25 cellular contexts compared by ENCODE assay signal in genomic region chr15:46408312-46408711, GRCh38.
"Had no signal": no experiment of that assay in that cellular context is flagged by ENCODE, and none has a peak within 500 bp of the region (broad histone marks: within the 10 kb centered on the region; RNA-seq: fewer than 3 reads in every experiment).

No MANE protein-coding gene starts in this region.

- H3K4me3 Mint-ChIP-seq: activated CD4-positive, alpha-beta T cell treated with anti-CD3 and anti-CD28 coated beads for 36 hours; activated naive CD8-positive, alpha-beta T cell; activated T-cell treated with anti-CD3 and anti-CD28 coated beads, Interleukin-2, amount 50 U/mL, for 72 hours; effector memory CD8-positive, alpha-beta T cell; immature natural killer cell; natural killer cell treated with Interleukin-12 subunit alpha and Interleukin-12 subunit beta and Interleukin-15 and Interleukin-18, amount 100 ng/mL, for 72 hours had no signal

- H3K27me3 ChIP-seq: brain microvascular endothelial cell, gastrocnemius medialis, right lobe of liver, testis had no signal

- H3K27ac ChIP-seq: brain microvascular endothelial cell, gastrocnemius medialis, lower lobe of right lung, right lobe of liver, testis had no signal

- DNase-seq: activated CD4-positive, alpha-beta T cell treated with anti-CD3 and anti-CD28 coated beads for 36 hours; activated CD4-positive, alpha-beta T cell treated with anti-CD3 and anti-CD28 coated beads, Interleukin-2, amount 50 U/mL, for 4 hours; activated CD4-positive, CD25-positive, alpha-beta regulatory T cell; activated naive CD4-positive, alpha-beta T cell; activated T-cell treated with anti-CD3 and anti-CD28 coated beads for 4 hours; activated T-cell treated with anti-CD3 and anti-CD28 coated beads, Interleukin-2, amount 50 U/mL, for 72 hours; brain microvascular endothelial cell; caudate nucleus; cortex of kidney; effector memory CD8-positive, alpha-beta T cell; erythroblast; gastrocnemius medialis; hippocampal formation; immature natural killer cell; kidney; lower lobe of right lung; mesendoderm; posterior cingulate gyrus; right lobe of liver; stimulated activated CD4-positive, alpha-beta T cell treated with anti-CD3 and anti-CD28 coated beads, Interleukin-2, amount 100 ng/mL, for 48 hours; stimulated activated naive CD8-positive, alpha-beta T cell treated with anti-CD3 and anti-CD28 coated beads, Interleukin-15, Interleukin-2, amounts not matched to agents 100 U/mL and 50 U/mL, for 24 hours; testis; trophoblast cell had no signal

- H3K4me3 ChIP-seq: gastrocnemius medialis, lower lobe of right lung, right lobe of liver, testis had no signal

- H3K27me3 Mint-ChIP-seq: activated CD4-positive, alpha-beta T cell treated with anti-CD3 and anti-CD28 coated beads for 36 hours; effector memory CD8-positive, alpha-beta T cell; natural killer cell treated with Interleukin-12 subunit alpha and Interleukin-12 subunit beta and Interleukin-15 and Interleukin-18, amount 100 ng/mL, for 72 hours had no signal

- H3K36me3 Mint-ChIP-seq: activated naive CD8-positive, alpha-beta T cell; immature natural killer cell; natural killer cell treated with Interleukin-12 subunit alpha and Interleukin-12 subunit beta and Interleukin-15 and Interleukin-18, amount 100 ng/mL, for 72 hours had no signal

- H3K27ac Mint-ChIP-seq: activated CD4-positive, alpha-beta T cell treated with anti-CD3 and anti-CD28 coated beads for 36 hours; activated naive CD8-positive, alpha-beta T cell; activated T-cell treated with anti-CD3 and anti-CD28 coated beads, Interleukin-2, amount 50 U/mL, for 72 hours; effector memory CD8-positive, alpha-beta T cell; immature natural killer cell; natural killer cell treated with Interleukin-12 subunit alpha and Interleukin-12 subunit beta and Interleukin-15 and Interleukin-18, amount 100 ng/mL, for 72 hours had no signal

- H3K4me1 Mint-ChIP-seq: activated CD4-positive, alpha-beta T cell treated with anti-CD3 and anti-CD28 coated beads for 36 hours; immature natural killer cell had no signal

- H3K4me1 ChIP-seq: gastrocnemius medialis, lower lobe of right lung, right lobe of liver, testis had no signal

- H3K9me3 ChIP-seq: gastrocnemius medialis, lower lobe of right lung, right lobe of liver, testis had no signal

- ATAC-seq: activated CD4-positive, alpha-beta T cell treated with anti-CD3 and anti-CD28 coated beads for 36 hours; activated T-cell treated with anti-CD3 and anti-CD28 coated beads, Interleukin-2, amount 50 U/mL, for 72 hours; effector memory CD8-positive, alpha-beta T cell; gastrocnemius medialis; lower lobe of right lung; natural killer cell treated with Interleukin-12 subunit alpha and Interleukin-12 subunit beta and Interleukin-15 and Interleukin-18, amount 100 ng/mL, for 72 hours; right lobe of liver; stimulated activated naive CD8-positive, alpha-beta T cell treated with anti-CD3 and anti-CD28 coated beads, Interleukin-15, Interleukin-2, amounts not matched to agents 100 U/mL and 50 U/mL, for 24 hours had no signal
